ENCODE assay signal across 21 cellular contexts in the genomic region with DNA sequence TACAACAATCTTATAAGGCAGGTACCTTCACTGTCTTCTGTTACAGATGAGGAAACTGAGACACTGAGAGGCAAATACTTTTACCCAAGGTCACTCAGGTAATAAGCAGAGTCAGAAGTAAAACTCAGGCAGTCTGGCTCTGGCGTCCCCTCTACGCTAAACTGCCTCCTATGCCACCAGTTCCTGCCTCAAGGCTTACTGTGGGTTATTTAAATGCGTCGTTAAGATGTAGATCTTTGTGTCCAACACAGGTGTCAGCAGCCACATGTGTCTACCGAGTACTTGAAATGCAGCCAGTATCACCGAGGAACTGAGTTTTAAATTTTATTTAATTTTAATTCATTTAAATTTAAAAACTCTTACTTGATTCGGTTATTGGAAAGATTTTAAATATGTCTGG. TPM values are rescaled to one million over a fixed set of nuclear protein-coding genes. Genes with fewer than 3 reads are reported as not detected.
"Had no signal": no experiment of that assay in that cellular context is flagged by ENCODE, and none has a peak within 500 bp of the region (broad histone marks: within the 10 kb centered on the region; RNA-seq: fewer than 3 reads in every experiment).

No MANE protein-coding gene starts in this region.

- DNase-seq: MG63, NCI-H1092, NCI-H1105 treated with DMSO at 0.1 percent for 48 hours, NCI-H1417 treated with DMSO at 0.1 percent for 48 hours, NCI-H146, NCI-H1694 treated with DMSO at 0.1 percent for 48 hours, NCI-H1930, NCI-H2081, NCI-H2107, NCI-H2227 treated with DMSO at 0.1 percent for 48 hours, NCI-H524, NCI-H82, Right ventricle myocardium superior, RPMI8226, SIG-M5 had no signal

- H3K4me1 ChIP-seq: SJSA1 had no signal

- H3K4me2 ChIP-seq: KMS-11 had no signal

- H3K27ac ChIP-seq: KMS-11, SJSA1, SK-N-MC had no signal

- H3K9me3 ChIP-seq: MG63 had no signal

- H3K4me3 ChIP-seq: MG63, SJSA1, SK-N-MC had no signal

- FAIRE-seq: RCC 7860 had no signal

- H3K36me3 ChIP-seq: MG63, SJSA1 had no signal

- H3K9ac ChIP-seq: KMS-11 had no signal

RNA-seq across cellular contexts. Expression of a gene that starts 1.9 kb away (rescaled TPM):
- total RNA-seq: NCI-H460, SJSA1 had no signal

RNA-seq across cellular contexts. Expression of a gene that starts 29.8 kb away (rescaled TPM):
- total RNA-seq: HT-29, NCI-H460, SJSA1 had no signal

RNA-seq across cellular contexts. Expression of a gene that starts 39.1 kb away (rescaled TPM):
- total RNA-seq: HT-29, NCI-H460, SJSA1 had no signal
